ENCODE assay signal across 1 cellular context in genomic region chr10:14120812-14121211, GRCh38.
TF ChIP-seq lines count a peak whose summit lies in the region.

No MANE protein-coding gene starts in this region.

TF ChIP-seq in HepG2, 621 proteins besides CTCF, POLR2A, EP300 and RAD21 (continued from another document):
- TF ChIP-seq ZBTB2 (CRISPR knock-in tag; IDR thresholded peaks at IDR 0.05; ENCODE audit: low read depth) = no peak
- TF ChIP-seq NFKB2 (CRISPR knock-in tag; IDR thresholded peaks at IDR 0.05; ENCODE audit: borderline replicate concordance) = no peak
- TF ChIP-seq ARID3A (IDR thresholded peaks at IDR 0.05; ENCODE audit: low read depth, low read length) = no peak
- TF ChIP-seq ZNF34 (CRISPR knock-in tag; IDR thresholded peaks at IDR 0.05; ENCODE audit: borderline replicate concordance) = no peak
